12 cellular contexts compared by ENCODE assay signal in genomic region chr12:52415870-52416750, GRCh38. TPM values are rescaled to one million over a fixed set of nuclear protein-coding genes. Genes with fewer than 3 reads are reported as not detected.
A peak's percentile ranks its signal among the peaks of the same experiment; 100 is the strongest.
DNase-seq lines count a peak whose midpoint lies in the region; ATAC-seq lines count a peak whose summit lies in the region.
"Had no signal": no experiment of that assay in that cellular context is flagged by ENCODE, and none has a peak within 500 bp of the region (broad histone marks: within the 10 kb centered on the region; RNA-seq: fewer than 3 reads in every experiment).

No MANE protein-coding gene starts in this region.

- ATAC-seq in Right ventricle myocardium superior (ENCODE audit: poor library complexity) (peak; percentile 94), sciatic nerve (peak; percentile 91)
- no peak for ATAC-seq in activated CD4-positive, CD25-positive, alpha-beta regulatory T cell treated with anti-CD3 and anti-CD28 coated beads, Interleukin-2, amount 50 U/mL, for 24 hours

- DNase-seq in GM03348 (ENCODE audit: low spot score) (peak; percentile 54), SK-MEL-5 (ENCODE audit: low read depth, low spot score) (peak; percentile 12), Right ventricle myocardium superior (no peak), sciatic nerve (ENCODE audit: low spot score) (no peak), occipital lobe (lab: John Stamatoyannopoulos, UW) (no peak), NCI-H510A treated with DMSO at 0.1 percent for 48 hours (lab: John Stamatoyannopoulos, UW) (no peak)
- no peak for DNase-seq in activated effector memory CD4-positive, alpha-beta T cell treated with anti-CD3 and anti-CD28 coated beads, Interleukin-2, amount 50 U/mL, for 16 hours
- DNase-seq: central memory CD4-positive, alpha-beta T cell; MM.1S; RPMI8226 had no signal

- in situ Hi-C loops in SK-MEL-5 (cut with HindIII; ENCODE audit: low pct_unique_long_range_greater_than_20kb, low sequenced_read_pairs), result no loop called here

- intact Hi-C loops in Right ventricle myocardium superior (cut with DNase I) (no loop called here), sciatic nerve (cut with DNase I) (no loop called here)

RNA-seq across cellular contexts. Expression of gene KRT82, which starts 10.0 kb away (rescaled TPM):
- total RNA-seq in SK-MEL-5 (2014; rRNA removed; shearing (Covaris generic)), result not detected in 2 replicates
- polyA plus RNA-seq in SK-MEL-5 (2015; cell fraction: cytosol; rRNA removed), result not detected in 2 replicates
- not detected in 2 replicates for polyA plus RNA-seq in SK-MEL-5 (2015; cell fraction: nucleus; rRNA removed)
- not detected for total RNA-seq in Right ventricle myocardium superior
- not detected for total RNA-seq in sciatic nerve
- not detected for total RNA-seq in occipital lobe
- total RNA-seq: subcutaneous adipose tissue had no signal

RNA-seq across cellular contexts. Expression of gene KRT75, which starts 18.1 kb away (rescaled TPM):
- not detected in 2 replicates for total RNA-seq in SK-MEL-5 (2014; rRNA removed; shearing (Covaris generic))
- not detected in 2 replicates for polyA plus RNA-seq in SK-MEL-5 (2015; cell fraction: cytosol; rRNA removed)
- polyA plus RNA-seq in SK-MEL-5 (2015; cell fraction: nucleus; rRNA removed), result not detected in 2 replicates
- total RNA-seq in Right ventricle myocardium superior, result not detected
- not detected for total RNA-seq in sciatic nerve
- total RNA-seq in occipital lobe, result not detected
- total RNA-seq: subcutaneous adipose tissue had no signal

RNA-seq across cellular contexts. Expression of gene KRT84, which starts 30.7 kb away (rescaled TPM):
- total RNA-seq in SK-MEL-5 (2014; rRNA removed; shearing (Covaris generic)), result not detected in 2 replicates
- not detected in 2 replicates for polyA plus RNA-seq in SK-MEL-5 (2015; cell fraction: cytosol; rRNA removed)
- not detected in 2 replicates for polyA plus RNA-seq in SK-MEL-5 (2015; cell fraction: nucleus; rRNA removed)
- not detected for total RNA-seq in Right ventricle myocardium superior
- not detected for total RNA-seq in sciatic nerve
- total RNA-seq in occipital lobe, result not detected
- total RNA-seq: subcutaneous adipose tissue had no signal

RNA-seq across cellular contexts. Expression of gene KRT6B, which starts 35.8 kb away (rescaled TPM):
- not detected in 2 replicates for total RNA-seq in SK-MEL-5 (2014; rRNA removed; shearing (Covaris generic))
- not detected in 2 replicates for polyA plus RNA-seq in SK-MEL-5 (2015; cell fraction: cytosol; rRNA removed)
- not detected in 2 replicates for polyA plus RNA-seq in SK-MEL-5 (2015; cell fraction: nucleus; rRNA removed)
- total RNA-seq in Right ventricle myocardium superior, result not detected
- not detected for total RNA-seq in sciatic nerve
- 0.16 TPM for total RNA-seq in occipital lobe
- total RNA-seq: subcutaneous adipose tissue had no signal

RNA-seq across cellular contexts. Expression of gene KRT85, which starts 48.8 kb away (rescaled TPM):
- not detected in 2 replicates for total RNA-seq in SK-MEL-5 (2014; rRNA removed; shearing (Covaris generic))
- not detected in 2 replicates for polyA plus RNA-seq in SK-MEL-5 (2015; cell fraction: cytosol; rRNA removed)
- polyA plus RNA-seq in SK-MEL-5 (2015; cell fraction: nucleus; rRNA removed), result not detected in 2 replicates
- total RNA-seq in Right ventricle myocardium superior, result not detected
- not detected for total RNA-seq in sciatic nerve
- not detected for total RNA-seq in occipital lobe
- total RNA-seq: subcutaneous adipose tissue had no signal

Comparison
In these comparisons a context has a peak if more than half of its experiments do, and no peak if none do; other contexts are left out.
1. DNase-seq: peak in GM03348 (single experiment) and SK-MEL-5 (single experiment); none in Right ventricle myocardium superior (single experiment), sciatic nerve (single experiment), activated effector memory CD4-positive, alpha-beta T cell treated with anti-CD3 and anti-CD28 coated beads, Interleukin-2, amount 50 U/mL, for 16 hours (single experiment), occipital lobe (single experiment) and NCI-H510A treated with DMSO at 0.1 percent for 48 hours (single experiment).
2. ATAC-seq: peak in Right ventricle myocardium superior (single experiment) and sciatic nerve (single experiment); none in activated CD4-positive, CD25-positive, alpha-beta regulatory T cell treated with anti-CD3 and anti-CD28 coated beads, Interleukin-2, amount 50 U/mL, for 24 hours (0 of 2).